ENCODE assay signal across 8 cellular contexts in the genomic region with DNA sequence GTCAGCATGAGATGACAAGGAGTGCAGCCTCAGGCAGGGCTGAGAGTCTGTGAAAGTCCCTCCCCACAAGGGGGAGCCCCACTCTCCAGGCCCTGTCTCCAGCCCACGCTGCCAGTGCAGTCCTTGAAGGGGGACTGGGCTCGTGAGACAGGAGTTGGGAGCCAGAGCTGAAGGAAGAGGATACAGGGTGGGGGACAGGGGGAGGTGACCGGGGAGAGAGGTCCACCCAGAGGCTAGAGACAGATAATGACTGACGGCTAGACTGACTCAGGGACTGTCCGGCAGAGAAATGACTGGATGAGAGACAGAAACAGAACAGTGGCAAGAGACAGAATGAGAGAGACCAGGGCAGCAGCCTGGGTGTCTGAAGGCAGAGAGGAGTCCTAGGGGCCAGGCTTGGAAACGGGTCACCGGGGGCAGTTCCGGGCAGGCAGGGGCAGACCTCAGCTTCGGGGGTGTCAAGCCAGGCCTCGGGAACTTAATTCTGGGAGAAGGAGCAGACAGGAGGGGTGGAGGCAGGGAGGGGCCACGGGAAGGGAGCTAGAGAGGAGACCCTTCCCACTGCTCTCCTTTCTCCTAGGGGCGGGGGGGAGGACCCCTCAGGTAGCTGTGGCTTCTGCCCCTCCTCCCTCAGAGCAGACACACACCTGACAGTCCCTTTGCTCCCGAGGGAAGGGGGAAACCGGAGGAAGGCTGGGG.
DNase-seq lines count a peak whose midpoint lies in the region; ATAC-seq and TF ChIP-seq lines count a peak whose summit lies in the region.

No MANE protein-coding gene starts in this region.

- H3K4me3 Mint-ChIP-seq in dendritic cell treated with granulocyte-macrophage colony-stimulating factor and Interleukin-4, amounts not matched to agents 40 ng/mL and 50 ng/mL, for 4 days = peak overlapping the region; percentile 76
- H3K4me3 Mint-ChIP-seq in memory B cell = peak overlapping the region; percentile 93

- H3K4me1 Mint-ChIP-seq in dendritic cell treated with granulocyte-macrophage colony-stimulating factor and Interleukin-4, amounts not matched to agents 40 ng/mL and 50 ng/mL, for 4 days (ENCODE audit: low read depth) = peaks cover 30% of the 10 kb centered on the region
- peaks cover 17% of the 10 kb centered on the region for H3K4me1 Mint-ChIP-seq in memory B cell

- intact Hi-C loops in dendritic cell treated with granulocyte-macrophage colony-stimulating factor and Interleukin-4, amounts not matched to agents 40 ng/mL and 50 ng/mL, for 4 days (cut with micrococcal nuclease) = no loop called here

- peaks cover 22% of the 10 kb centered on the region for H3K27me3 Mint-ChIP-seq in dendritic cell treated with granulocyte-macrophage colony-stimulating factor and Interleukin-4, amounts not matched to agents 40 ng/mL and 50 ng/mL, for 4 days
- H3K27me3 Mint-ChIP-seq in memory B cell = peaks cover 7% of the 10 kb centered on the region

- peak; percentile 39 for ATAC-seq in GM18519 (IDR thresholded peaks at IDR 0.05; ENCODE audit: low FRiP score, unreplicated experiment)
- peak; percentile 49 for ATAC-seq in HG03159 (IDR thresholded peaks at IDR 0.05; ENCODE audit: unreplicated experiment)
- ATAC-seq in memory B cell (ENCODE audit: low read depth) = peak; percentile 73
- ATAC-seq in HG03521 (IDR thresholded peaks at IDR 0.05; ENCODE audit: unreplicated experiment) = no peak

- TF ChIP-seq CTCF in WI38 (IDR thresholded peaks at IDR 0.05; ENCODE audit: low read depth, low read length) = peak; percentile 83

- peaks cover 34% of the 10 kb centered on the region for H3K36me3 Mint-ChIP-seq in dendritic cell treated with granulocyte-macrophage colony-stimulating factor and Interleukin-4, amounts not matched to agents 40 ng/mL and 50 ng/mL, for 4 days (ENCODE audit: low read depth)
- H3K36me3 Mint-ChIP-seq in memory B cell = peaks cover 12% of the 10 kb centered on the region

- no peaks in the 10 kb centered on the region for H3K9me3 Mint-ChIP-seq in dendritic cell treated with granulocyte-macrophage colony-stimulating factor and Interleukin-4, amounts not matched to agents 40 ng/mL and 50 ng/mL, for 4 days
- H3K9me3 Mint-ChIP-seq in memory B cell = no peaks in the 10 kb centered on the region

- peak; percentile 74 to 79 for DNase-seq in memory B cell (ENCODE audit: low spot score in 2 of 2)
- DNase-seq in stimulated activated CD8-positive, alpha-beta memory T cell treated with anti-CD3 and anti-CD28 coated beads, Interleukin-15, amount 100 ng/mL, for 4 hours (ENCODE audit: low read depth in 2 of 2) = peak; percentile 41 to 45
- DNase-seq in NCI-H82 (lab: John Stamatoyannopoulos, UW) = no peak

- H3K4me3 ChIP-seq in WI38 (ENCODE audit: low read depth, low read length) = peak overlapping the region; percentile 63

- H3K27ac Mint-ChIP-seq in dendritic cell treated with granulocyte-macrophage colony-stimulating factor and Interleukin-4, amounts not matched to agents 40 ng/mL and 50 ng/mL, for 4 days = peak overlapping the region; percentile 28
- peak overlapping the region; percentile 39 for H3K27ac Mint-ChIP-seq in memory B cell
